Comparison of ENCODE assay signal across 15 cellular contexts in the genomic region with DNA sequence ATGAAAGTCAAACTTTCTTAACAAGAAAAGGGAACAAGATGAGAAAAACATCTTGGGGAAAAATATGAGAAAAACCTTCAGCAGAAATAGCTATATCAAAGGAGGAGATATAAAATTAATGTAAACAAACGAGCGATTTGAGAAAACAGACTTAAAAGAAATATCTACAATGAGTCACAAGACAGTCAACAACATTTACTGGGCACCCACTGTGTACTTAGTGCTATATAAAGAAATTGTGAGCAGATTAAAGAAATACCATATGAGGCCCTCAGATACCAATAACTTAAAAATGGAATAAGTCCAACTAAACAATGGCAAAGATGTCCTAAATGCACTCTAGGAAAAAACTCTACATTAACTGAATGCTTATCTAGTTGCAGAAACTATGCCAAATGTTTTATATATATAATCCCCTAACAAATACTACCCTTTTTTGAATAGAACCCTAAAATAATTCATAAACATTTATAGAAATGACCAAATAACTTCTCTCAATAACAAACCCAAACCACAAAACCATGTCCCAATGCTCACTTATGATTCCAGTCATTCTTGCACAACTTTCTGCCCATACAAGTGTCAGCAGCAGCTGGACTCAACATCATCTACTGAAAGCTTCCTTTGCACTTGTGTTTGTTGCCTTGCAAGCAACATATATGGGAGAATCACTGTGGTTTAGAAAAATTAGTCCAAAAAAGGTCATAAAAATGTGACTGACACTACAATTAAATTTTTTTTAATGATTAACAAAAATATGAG.
DNase-seq lines count a peak whose midpoint lies in the region; ATAC-seq and TF ChIP-seq lines count a peak whose summit lies in the region.
"Had no signal": no experiment of that assay in that cellular context is flagged by ENCODE, and none has a peak within 500 bp of the region (broad histone marks: within the 10 kb centered on the region; RNA-seq: fewer than 3 reads in every experiment).

No MANE protein-coding gene starts in this region.

- H3K27me3 ChIP-seq in mammary epithelial cell (ENCODE audit: insufficient read depth, low read length) (no peaks in the 10 kb centered on the region), endodermal cell (ENCODE audit: control insufficient read depth, insufficient read depth, low read length, poor library complexity, severe bottlenecking) (no peaks in the 10 kb centered on the region)
- H3K27me3 ChIP-seq: neutrophil had no signal

- H3K27ac ChIP-seq in mammary epithelial cell (ENCODE audit: insufficient read depth, low read depth, low read length) (no peak overlapping the region), caudate nucleus (ENCODE audit: low read depth, low read length) (no peak overlapping the region), endodermal cell (ENCODE audit: low read depth, low read length) (no peak overlapping the region)
- H3K27ac ChIP-seq: neutrophil had no signal

- H3K4me1 Mint-ChIP-seq in memory B cell = peaks cover 37% of the 10 kb centered on the region
- no peaks in the 10 kb centered on the region for H3K4me1 Mint-ChIP-seq in endodermal cell
- H3K4me1 Mint-ChIP-seq: activated CD4-positive, alpha-beta memory T cell treated with anti-CD3 and anti-CD28 coated beads, Interleukin-2, amount 10 ng/mL, durations not matched to agents 7 days and 5 days; activated naive CD4-positive, alpha-beta T cell treated with anti-CD3 and anti-CD28 coated beads, Interleukin-2, amount 50 U/mL, for 24 hours; T-cell had no signal

- peaks cover 6% of the 10 kb centered on the region for H3K4me1 ChIP-seq in mammary epithelial cell (ENCODE audit: insufficient read depth, low read length)
- H3K4me1 ChIP-seq in endodermal cell (ENCODE audit: control insufficient read depth, insufficient read depth, low read length) = no peaks in the 10 kb centered on the region

- dilution Hi-C loops in mammary epithelial cell (cut with HindIII; ENCODE audit: low sequenced_read_pairs) = no loop called here

- WGBS in mammary epithelial cell (ENCODE audit: low coverage, missing lambda C conversion rate) = 100% methylated on average over 2 of the region's 2 CpGs
- 100% methylated on average over 2 of the region's 2 CpGs; no CpG with 5 or more reads in 1 of the 2 experiments for WGBS in endodermal cell (ENCODE audit: insufficient coverage in 1 of 2, insufficient read length in 1 of 2), 2 experiments

- H3K27me3 Mint-ChIP-seq in memory B cell = no peaks in the 10 kb centered on the region
- H3K27me3 Mint-ChIP-seq in endodermal cell (ENCODE audit: insufficient read depth) = no peaks in the 10 kb centered on the region
- H3K27me3 Mint-ChIP-seq: activated CD4-positive, alpha-beta memory T cell treated with anti-CD3 and anti-CD28 coated beads, Interleukin-2, amount 10 ng/mL, durations not matched to agents 7 days and 5 days; activated naive CD4-positive, alpha-beta T cell treated with anti-CD3 and anti-CD28 coated beads, Interleukin-2, amount 50 U/mL, for 24 hours; T-cell had no signal

- H3K9me3 Mint-ChIP-seq in memory B cell (no peaks in the 10 kb centered on the region), endodermal cell (no peaks in the 10 kb centered on the region)
- H3K9me3 Mint-ChIP-seq: activated CD4-positive, alpha-beta memory T cell treated with anti-CD3 and anti-CD28 coated beads, Interleukin-2, amount 10 ng/mL, durations not matched to agents 7 days and 5 days; activated naive CD4-positive, alpha-beta T cell treated with anti-CD3 and anti-CD28 coated beads, Interleukin-2, amount 50 U/mL, for 24 hours had no signal

- H3K4me3 Mint-ChIP-seq in memory B cell = peak overlapping the region; percentile 82
- no peak overlapping the region for H3K4me3 Mint-ChIP-seq in endodermal cell
- H3K4me3 Mint-ChIP-seq: activated CD4-positive, alpha-beta memory T cell treated with anti-CD3 and anti-CD28 coated beads, Interleukin-2, amount 10 ng/mL, durations not matched to agents 7 days and 5 days; activated naive CD4-positive, alpha-beta T cell treated with anti-CD3 and anti-CD28 coated beads, Interleukin-2, amount 50 U/mL, for 24 hours; T-cell had no signal

- H3K36me3 ChIP-seq in mammary epithelial cell (ENCODE audit: insufficient read depth, low read length) (no peaks in the 10 kb centered on the region), endodermal cell (ENCODE audit: control insufficient read depth, insufficient read depth, low read length) (no peaks in the 10 kb centered on the region)
- H3K36me3 ChIP-seq: neutrophil had no signal

- in situ Hi-C loops in mammary epithelial cell (cut with MboI; ENCODE audit: low sequenced_read_pairs in 2 of 2) = no loop called here

- intact Hi-C loops in mammary epithelial cell (cut with micrococcal nuclease) = no loop called here

- H2AFZ ChIP-seq in mammary epithelial cell (ENCODE audit: low read depth, low read length) = no peak overlapping the region

- no peak overlapping the region for H3K4me3 ChIP-seq in mammary epithelial cell (replicated peaks in 1 of 3; ENCODE audit: insufficient read depth in 1 of 3, low read depth in 2 of 3, low read length in 3 of 3)
- H3K4me3 ChIP-seq in endodermal cell (ENCODE audit: low read length) = no peak overlapping the region

- no TSS peak for BruUV-seq in mammary epithelial cell (replicated peaks; lab: Mats Ljungman, UMichigan)

- H3K36me3 Mint-ChIP-seq in memory B cell = peaks cover 4% of the 10 kb centered on the region
- no peaks in the 10 kb centered on the region for H3K36me3 Mint-ChIP-seq in endodermal cell (ENCODE audit: low read depth)
- H3K36me3 Mint-ChIP-seq: activated naive CD4-positive, alpha-beta T cell treated with anti-CD3 and anti-CD28 coated beads, Interleukin-2, amount 50 U/mL, for 24 hours; T-cell had no signal

- no peak overlapping the region for H3K4me2 ChIP-seq in mammary epithelial cell (ENCODE audit: insufficient read depth, low read depth, low read length)

- H3K27ac Mint-ChIP-seq in memory B cell = peak overlapping the region; percentile 65
- no peak overlapping the region for H3K27ac Mint-ChIP-seq in endodermal cell
- H3K27ac Mint-ChIP-seq: activated CD4-positive, alpha-beta memory T cell treated with anti-CD3 and anti-CD28 coated beads, Interleukin-2, amount 10 ng/mL, durations not matched to agents 7 days and 5 days; activated naive CD4-positive, alpha-beta T cell treated with anti-CD3 and anti-CD28 coated beads, Interleukin-2, amount 50 U/mL, for 24 hours; T-cell had no signal

- H3K79me2 ChIP-seq in mammary epithelial cell (ENCODE audit: insufficient read depth, low read length) = peaks cover 20% of the 10 kb centered on the region

- TF ChIP-seq CTCF in AG09319 (IDR thresholded peaks at IDR 0.05; ENCODE audit: low read depth, low read length) (no peak), mammary epithelial cell (conservative IDR thresholded peaks at IDR 0.05 in 1 of 2, IDR thresholded peaks at IDR 0.05 in 1 of 2; ENCODE audit: extremely low read depth in 1 of 2, insufficient read depth in 1 of 2, low read depth in 1 of 2, low read length in 2 of 2) (no peak), endodermal cell (conservative IDR thresholded peaks at IDR 0.05) (no peak)

- DNase-seq in AG09319 (ENCODE audit: extremely low read depth, low read depth) (peak; percentile 15), KG1 (lab: John Stamatoyannopoulos, UW) (peak; percentile 11), mammary epithelial cell (peak; percentile 69), memory B cell (ENCODE audit: low spot score in 2 of 2) (no peak), caudate nucleus (lab: John Stamatoyannopoulos, UW) (no peak), endodermal cell (no peak)
- no peak for DNase-seq in effector CD4-positive, alpha-beta T cell
- DNase-seq: activated CD4-positive, alpha-beta memory T cell treated with anti-CD3 and anti-CD28 coated beads, Interleukin-2, amount 10 ng/mL, durations not matched to agents 7 days and 5 days; NCI-H1417 treated with DMSO at 0.1 percent for 48 hours; NCI-H82; stimulated activated CD4-positive, alpha-beta T cell treated with anti-CD3 and anti-CD28 coated beads, Interleukin-2, amount 100 ng/mL, for 24 hours; T-cell had no signal

- H3K9me3 ChIP-seq in mammary epithelial cell (replicated peaks; ENCODE audit: insufficient read depth, low read length) = no peaks in the 10 kb centered on the region
- H3K9me3 ChIP-seq in endodermal cell (ENCODE audit: control insufficient read depth, low read length) = no peaks in the 10 kb centered on the region
- H3K9me3 ChIP-seq: neutrophil had no signal

- H4K20me1 ChIP-seq in mammary epithelial cell (ENCODE audit: insufficient read depth, low read length) = no peaks in the 10 kb centered on the region

- no peak for ATAC-seq in memory B cell (ENCODE audit: low read depth)
- no peak for ATAC-seq in GM21825 (IDR thresholded peaks at IDR 0.05; ENCODE audit: unreplicated experiment)
- ATAC-seq: T-cell had no signal

- CTCF ChIA-PET in mammary epithelial cell (lab: Charles Lee; ENCODE audit: low non-redundant PET) = no interaction called here

- H3K9ac ChIP-seq in mammary epithelial cell (ENCODE audit: insufficient read depth, low read length) (no peak overlapping the region), endodermal cell (ENCODE audit: extremely low read depth, low read length, poor library complexity, severe bottlenecking) (no peak overlapping the region)

Comparison
In these comparisons a context has a peak if more than half of its experiments do, and no peak if none do; other contexts are left out.
1. DNase-seq: peak in AG09319 (single experiment), KG1 (single experiment) and mammary epithelial cell (single experiment); none in memory B cell (0 of 2), caudate nucleus (0 of 61), endodermal cell (single experiment) and effector CD4-positive, alpha-beta T cell (single experiment).